ENCODE assay signal across 1 cellular context in genomic region chr7:100965723-100966541, GRCh38.
TF ChIP-seq lines count a peak whose summit lies in the region.

No MANE protein-coding gene starts in this region.

TF ChIP-seq in HEK293, 187 proteins besides CTCF, POLR2A, EP300 and RAD21 (continued from another document):
- TF ChIP-seq ZBTB10 (tag by site-specific recombination; IDR thresholded peaks at IDR 0.05) (0 out of 2 replicates have a peak, but pooled peaks have one; percentile 51), ZNF2 (tag by site-specific recombination; IDR thresholded peaks at IDR 0.05) (peak; percentile 52; the same call in 1 of the 2 replicates), KLF1 (tag by site-specific recombination; IDR thresholded peaks at IDR 0.05) (peak; percentile 78), OSR2 (tag by site-specific recombination; IDR thresholded peaks at IDR 0.05) (peak; percentile 25; the same call in 1 of the 2 replicates), ZSCAN30 (tag by site-specific recombination; IDR thresholded peaks at IDR 0.05) (peak; percentile 91), ZNF223 (tag by site-specific recombination; IDR thresholded peaks at IDR 0.05) (no peak), ZNF404 (tag by site-specific recombination; IDR thresholded peaks at IDR 0.05) (no peak), ZNF449 (tag by site-specific recombination; IDR thresholded peaks at IDR 0.05) (0 out of 2 replicates have a peak, but pooled peaks have one; percentile 55), ZNF692 (tag by site-specific recombination; IDR thresholded peaks at IDR 0.05) (peak; percentile 22; the same call in 1 of the 2 replicates), ZNF398 (tag by site-specific recombination; IDR thresholded peaks at IDR 0.05) (peak; percentile 42), EGR2 (tag by site-specific recombination; IDR thresholded peaks at IDR 0.05; ENCODE audit: low read depth) (peak; percentile 78), YY1 (tag by site-specific recombination; IDR thresholded peaks at IDR 0.05) (0 out of 2 replicates have a peak, but pooled peaks have one; percentile 17)
